Comparison of ENCODE assay signal across 9 cellular contexts in genomic region chr15:78103406-78104118, GRCh38. TPM values are rescaled to one million over a fixed set of nuclear protein-coding genes. Genes with fewer than 3 reads are reported as not detected.
DNase-seq lines count a peak whose midpoint lies in the region; ATAC-seq, FAIRE-seq and TF ChIP-seq lines count a peak whose summit lies in the region.
"Had no signal": no experiment of that assay in that cellular context is flagged by ENCODE, and none has a peak within 500 bp of the region (broad histone marks: within the 10 kb centered on the region; RNA-seq: fewer than 3 reads in every experiment).

No MANE protein-coding gene starts in this region.

- H3K27me3 Mint-ChIP-seq in T-helper 2 cell treated with Interferon-gamma antibody and Interleukin-4, amounts not matched to agents 5 μg/mL and 100 μg/mL, for 36 hours (ENCODE audit: low read depth), result no peaks in the 10 kb centered on the region
- H3K27me3 Mint-ChIP-seq in dendritic cell treated with granulocyte-macrophage colony-stimulating factor and Interleukin-4, amounts not matched to agents 40 ng/mL and 50 ng/mL, for 4 days, result no peaks in the 10 kb centered on the region

- DNase-seq in T-helper 2 cell treated with Interferon-gamma antibody and Interleukin-4, amounts not matched to agents 5 μg/mL and 100 μg/mL, for 36 hours (ENCODE audit: low spot score), result peak; percentile 76
- DNase-seq in stimulated activated CD8-positive, alpha-beta memory T cell treated with anti-CD3 and anti-CD28 coated beads, Interleukin-7, amount 100 ng/mL, for 24 hours (ENCODE audit: low read depth), result peak; percentile 21
- DNase-seq in SHP77 treated with DMSO at 0.1 percent for 48 hours (lab: John Stamatoyannopoulos, UW), result no peak
- DNase-seq in kidney, result no peak
- no peak for DNase-seq in cerebellum (ENCODE audit: low spot score)

- H3K27ac Mint-ChIP-seq in T-helper 2 cell treated with Interferon-gamma antibody and Interleukin-4, amounts not matched to agents 5 μg/mL and 100 μg/mL, for 36 hours, result peak overlapping the region; percentile 89
- H3K27ac Mint-ChIP-seq in dendritic cell treated with granulocyte-macrophage colony-stimulating factor and Interleukin-4, amounts not matched to agents 40 ng/mL and 50 ng/mL, for 4 days, result peak overlapping the region; percentile 73

- intact Hi-C loops in dendritic cell treated with granulocyte-macrophage colony-stimulating factor and Interleukin-4, amounts not matched to agents 40 ng/mL and 50 ng/mL, for 4 days (cut with micrococcal nuclease), result no loop called here
- intact Hi-C loops in kidney (cut with DNase I), result no loop called here

- no peaks in the 10 kb centered on the region for H3K9me3 Mint-ChIP-seq in T-helper 2 cell treated with Interferon-gamma antibody and Interleukin-4, amounts not matched to agents 5 μg/mL and 100 μg/mL, for 36 hours
- no peaks in the 10 kb centered on the region for H3K9me3 Mint-ChIP-seq in dendritic cell treated with granulocyte-macrophage colony-stimulating factor and Interleukin-4, amounts not matched to agents 40 ng/mL and 50 ng/mL, for 4 days

- no peaks in the 10 kb centered on the region for H3K36me3 Mint-ChIP-seq in T-helper 2 cell treated with Interferon-gamma antibody and Interleukin-4, amounts not matched to agents 5 μg/mL and 100 μg/mL, for 36 hours (ENCODE audit: low read depth)
- no peaks in the 10 kb centered on the region for H3K36me3 Mint-ChIP-seq in dendritic cell treated with granulocyte-macrophage colony-stimulating factor and Interleukin-4, amounts not matched to agents 40 ng/mL and 50 ng/mL, for 4 days (ENCODE audit: low read depth)

- H3K27ac ChIP-seq in kidney (ENCODE audit: low read depth in 2 of 2, low read length in 2 of 2), result no peak overlapping the region

- peak overlapping the region; percentile 64 for H3K4me3 Mint-ChIP-seq in T-helper 2 cell treated with Interferon-gamma antibody and Interleukin-4, amounts not matched to agents 5 μg/mL and 100 μg/mL, for 36 hours
- no peak overlapping the region for H3K4me3 Mint-ChIP-seq in dendritic cell treated with granulocyte-macrophage colony-stimulating factor and Interleukin-4, amounts not matched to agents 40 ng/mL and 50 ng/mL, for 4 days

- H3K4me3 ChIP-seq in kidney (ENCODE audit: low read length in 2 of 2), result no peak overlapping the region

- FAIRE-seq in kidney (lab: Jason Lieb, UNC), result no peak
- FAIRE-seq: colon had no signal

- peaks cover 0 to 7% of the 10 kb centered on the region in 2 donors for H3K4me1 ChIP-seq in kidney (ENCODE audit: control insufficient read depth in 1 of 2, insufficient read depth in 1 of 2, low read depth in 1 of 2, low read length in 2 of 2)

- peak; percentile 55 for ATAC-seq in GM18520 (IDR thresholded peaks at IDR 0.05; ENCODE audit: unreplicated experiment)
- peak; percentile 80 for ATAC-seq in HG02981 (IDR thresholded peaks at IDR 0.05; ENCODE audit: unreplicated experiment)

- no peak overlapping the region for H3K9ac ChIP-seq in kidney (ENCODE audit: low read length in 2 of 2)

- H3K4me1 Mint-ChIP-seq in T-helper 2 cell treated with Interferon-gamma antibody and Interleukin-4, amounts not matched to agents 5 μg/mL and 100 μg/mL, for 36 hours (ENCODE audit: low read depth), result peaks cover 64% of the 10 kb centered on the region
- H3K4me1 Mint-ChIP-seq in dendritic cell treated with granulocyte-macrophage colony-stimulating factor and Interleukin-4, amounts not matched to agents 40 ng/mL and 50 ng/mL, for 4 days (ENCODE audit: low read depth), result peaks cover 47% of the 10 kb centered on the region

- no peaks in the 10 kb centered on the region for H3K9me3 ChIP-seq in kidney (ENCODE audit: control insufficient read depth in 1 of 2, low read length in 2 of 2)

- no peak for TF ChIP-seq CTCF in kidney (IDR thresholded peaks at IDR 0.05; ENCODE audit: borderline replicate concordance, extremely low read depth, insufficient read depth)

- H3K36me3 ChIP-seq in kidney (ENCODE audit: control insufficient read depth in 1 of 2, insufficient read depth in 2 of 2, low read length in 2 of 2), result no peaks in the 10 kb centered on the region

RNA-seq across cellular contexts. Expression of gene SH2D7, which starts 11.2 kb away (rescaled TPM):
- total RNA-seq in kidney (not detected), cerebellum (not detected)
- polyA plus RNA-seq in kidney (ENCODE audit: insufficient read depth, low read depth, low replicate concordance), result not detected

RNA-seq across cellular contexts. Expression of gene TBC1D2B, which starts 26.1 kb away (rescaled TPM):
- total RNA-seq in kidney (41.6 TPM), cerebellum (18.3 TPM)
- 8.5 TPM for polyA plus RNA-seq in kidney (ENCODE audit: insufficient read depth, low read depth, low replicate concordance)

RNA-seq across cellular contexts. Expression of gene CIB2, which starts 27.7 kb away (rescaled TPM):
- total RNA-seq in kidney (13.7 TPM), cerebellum (18.0 TPM)
- polyA plus RNA-seq in kidney (ENCODE audit: insufficient read depth, low read depth, low replicate concordance), result 29.9 TPM

RNA-seq across cellular contexts. Expression of gene IDH3A, which starts 45.6 kb away (rescaled TPM):
- total RNA-seq in kidney (97.2 TPM), cerebellum (40.6 TPM)
- 67.5 TPM for polyA plus RNA-seq in kidney (ENCODE audit: insufficient read depth, low read depth, low replicate concordance)

Comparison
In these comparisons a context has a peak if more than half of its experiments do, and no peak if none do; other contexts are left out.
1. DNase-seq: peak in T-helper 2 cell treated with Interferon-gamma antibody and Interleukin-4, amounts not matched to agents 5 μg/mL and 100 μg/mL, for 36 hours (single experiment) and stimulated activated CD8-positive, alpha-beta memory T cell treated with anti-CD3 and anti-CD28 coated beads, Interleukin-7, amount 100 ng/mL, for 24 hours (single experiment); none in SHP77 treated with DMSO at 0.1 percent for 48 hours (single experiment), kidney (single experiment) and cerebellum (single experiment).